11 cellular contexts compared by ENCODE assay signal in genomic region chr3:42489116-42489936, GRCh38. TPM values are rescaled to one million over a fixed set of nuclear protein-coding genes. Genes with fewer than 3 reads are reported as not detected.
DNase-seq lines count a peak whose midpoint lies in the region; ATAC-seq and TF ChIP-seq lines count a peak whose summit lies in the region.
"Had no signal": no experiment of that assay in that cellular context is flagged by ENCODE, and none has a peak within 500 bp of the region (broad histone marks: within the 10 kb centered on the region; RNA-seq: fewer than 3 reads in every experiment).

No MANE protein-coding gene starts in this region.

- H3K4me2 ChIP-seq in HCT116 (ENCODE audit: low read length) = peak overlapping the region; percentile 85

- H3K79me2 ChIP-seq in HCT116 (ENCODE audit: insufficient read depth, low read length) = no peaks in the 10 kb centered on the region

- CTCF ChIA-PET in HCT116 (lab: Charles Lee) = interaction anchor here (1.3 kb wide), 1 partner anchor 46 kb away, joined by 4 read pairs; no protein-coding TSS in a partner anchor

- H3K27ac ChIP-seq in HCT116 (ENCODE audit: low read depth, low read length) (peak overlapping the region; percentile 76), RWPE2 (ENCODE audit: poor library complexity, severe bottlenecking) (peak overlapping the region; percentile 39), suprapubic skin (peak overlapping the region; percentile 34)

- H3K36me3 ChIP-seq in HCT116 (ENCODE audit: control insufficient read depth in 1 of 2, insufficient read depth in 2 of 2, low read length in 2 of 2) (no peaks in the 10 kb centered on the region), RWPE2 (ENCODE audit: low read depth) (no peaks in the 10 kb centered on the region), suprapubic skin (no peaks in the 10 kb centered on the region)

- intact Hi-C loops in HCT116 (cut with micrococcal nuclease) = no loop called here

- TF ChIP-seq POLR2A in HCT116 (IDR thresholded peaks at IDR 0.05; ENCODE audit: borderline replicate concordance, extremely low read depth, insufficient read depth, insufficient read length) (no peak), suprapubic skin (IDR thresholded peaks at IDR 0.05) (no peak)

- H3K9ac ChIP-seq in HCT116 (ENCODE audit: low read length) = peak overlapping the region; percentile 38

- TF ChIP-seq EP300 in suprapubic skin (IDR thresholded peaks at IDR 0.05) = no peak

- H3K27me3 ChIP-seq in HCT116 (ENCODE audit: insufficient read depth, low read length) = no peaks in the 10 kb centered on the region
- H3K27me3 ChIP-seq in RWPE2 (ENCODE audit: insufficient read depth, poor library complexity, severe bottlenecking) = no peaks in the 10 kb centered on the region
- H3K27me3 ChIP-seq in suprapubic skin = no peaks in the 10 kb centered on the region

- H3K4me3 ChIP-seq in HCT116 (replicated peaks in 1 of 2; ENCODE audit: low read depth in 1 of 2, low read length in 2 of 2) = no peak overlapping the region
- no peak overlapping the region for H3K4me3 ChIP-seq in RWPE2 (ENCODE audit: severe bottlenecking)
- H3K4me3 ChIP-seq in suprapubic skin = no peak overlapping the region

- DNase-seq in HCT116 (ENCODE audit: low read depth, low spot score) = no peak
- peak; percentile 19 for DNase-seq in RWPE2 (ENCODE audit: low spot score)
- peak; percentile 22 for DNase-seq in islet precursor cell
- DNase-seq in suprapubic skin (ENCODE audit: low spot score in 2 of 2) = peak; percentile 50 to 73
- no peak for DNase-seq in NCI-H2107 (lab: John Stamatoyannopoulos, UW)
- DNase-seq in foreskin melanocyte = no peak
- no peak for DNase-seq in SW480 (ENCODE audit: low spot score)
- DNase-seq: activated CD4-positive, CD25-positive, alpha-beta regulatory T cell; NCI-H1105 treated with DMSO at 0.1 percent for 48 hours had no signal

- no TSS peak for BruUV-seq in HCT116 (replicated peaks; lab: Mats Ljungman, UMichigan)

- H2AFZ ChIP-seq in HCT116 (ENCODE audit: low read depth, low read length, poor library complexity, severe bottlenecking) = no peak overlapping the region

- RAD21 ChIA-PET in HCT116 (lab: Charles Lee; ENCODE audit: low non-redundant PET in 1 of 2, low total read pairs in 2 of 2, uncharacterized antibody in 2 of 2, unreplicated experiment in 2 of 2) = no interaction called here

- peak; percentile 27 for ATAC-seq in HCT116
- ATAC-seq in RWPE2 (ENCODE audit: low read depth) = no peak
- ATAC-seq in HG03045 (IDR thresholded peaks at IDR 0.05; ENCODE audit: unreplicated experiment) = no peak

- peak; percentile 10; the same call in 1 of the 2 replicates for TF ChIP-seq RAD21 in HCT116 (IDR thresholded peaks at IDR 0.05; ENCODE audit: low read depth)

- H3K4me1 ChIP-seq in HCT116 (ENCODE audit: control insufficient read depth in 1 of 2, insufficient read depth in 2 of 2, low read length in 2 of 2) (peaks cover 24 to 53% of the 10 kb centered on the region in 2 experiments), RWPE2 (ENCODE audit: insufficient read depth, poor library complexity, severe bottlenecking) (peaks cover 11% of the 10 kb centered on the region), suprapubic skin (peaks cover 20% of the 10 kb centered on the region)

- 79% methylated on average over 10 of the region's 10 CpGs for WGBS in suprapubic skin

- 0 out of 4 replicates have a peak, but pooled peaks cover 0 to 4% of the 10 kb centered on the region in 2 experiments for H3K9me3 ChIP-seq in HCT116 (ENCODE audit: control insufficient read depth in 1 of 2, insufficient read depth in 1 of 2, low read depth in 1 of 2, low read length in 2 of 2)
- no peaks in the 10 kb centered on the region for H3K9me3 ChIP-seq in RWPE2 (ENCODE audit: severe bottlenecking)
- H3K9me3 ChIP-seq in suprapubic skin = no peaks in the 10 kb centered on the region

- POLR2A ChIA-PET in HCT116 (lab: Charles Lee) = interaction anchor here (0.9 to 2.1 kb wide), 4 partner anchors 10 to 435 kb away, joined by 3 to 13 read pairs (median 4); partner anchors contain the start of gene VIPR1

- no peak for TF ChIP-seq CTCF in HCT116 (IDR thresholded peaks at IDR 0.05 in 2 of 3, conservative IDR thresholded peaks at IDR 0.05 in 1 of 3; ENCODE audit: borderline replicate concordance in 1 of 3, insufficient read depth in 1 of 3, low read depth in 2 of 3, low read length in 2 of 3)
- TF ChIP-seq CTCF in RWPE2 (IDR thresholded peaks at IDR 0.05; ENCODE audit: poor library complexity, severe bottlenecking) = no peak
- TF ChIP-seq CTCF in suprapubic skin (IDR thresholded peaks at IDR 0.05) = no peak

- H3K9me2 ChIP-seq in HCT116 (ENCODE audit: insufficient read depth) = no peaks in the 10 kb centered on the region

- H4K20me1 ChIP-seq in HCT116 (ENCODE audit: insufficient read depth) = no peaks in the 10 kb centered on the region

TF ChIP-seq in HCT116, 20 proteins besides CTCF, POLR2A, EP300 and RAD21:
- TF ChIP-seq ZNF274 (IDR thresholded peaks at IDR 0.05; ENCODE audit: low read depth, low read length) = no peak
- TF ChIP-seq MAX (IDR thresholded peaks at IDR 0.05) = peak; percentile 45; the same call in 1 of the 2 replicates

RNA-seq across cellular contexts. Expression of gene VIPR1, which starts 13.1 kb away (rescaled TPM):
- total RNA-seq in HCT116 (2021; ENCODE audit: unreplicated experiment) = 9.6 TPM
- polyA plus RNA-seq in HCT116 (2012) = 4.5 and 5.6 TPM in 2 replicates
- 100 to 1,000 TPM in 1 of 4 donors, 10 to 100 TPM in 3; 39.8 to 148 (median 74.3) TPM for total RNA-seq in suprapubic skin
- total RNA-seq: H4 had no signal

Comparison
In these comparisons a context has a peak if more than half of its experiments do, and no peak if none do; other contexts are left out.
1. DNase-seq: peak in RWPE2 (single experiment), islet precursor cell (single experiment) and suprapubic skin (2 of 2); none in HCT116 (single experiment), NCI-H2107 (single experiment), foreskin melanocyte (single experiment) and SW480 (single experiment).
2. Peak in every context shown above with its lines, with median percentiles within 50 percentile points of each other: H3K27ac ChIP-seq.